13 cellular contexts compared by ENCODE assay signal in genomic region chr7:75872073-75872782, GRCh38. TPM values are rescaled to one million over a fixed set of nuclear protein-coding genes. Genes with fewer than 3 reads are reported as not detected.
DNase-seq lines count a peak whose midpoint lies in the region; TF ChIP-seq lines count a peak whose summit lies in the region.
"Had no signal": no experiment of that assay in that cellular context is flagged by ENCODE, and none has a peak within 500 bp of the region (broad histone marks: within the 10 kb centered on the region; RNA-seq: fewer than 3 reads in every experiment).

No MANE protein-coding gene starts in this region.

- no peak for DNase-seq in CD14-positive monocyte (ENCODE audit: low spot score)
- DNase-seq in NOMO-1 (lab: John Stamatoyannopoulos, UW; ENCODE audit: unreplicated experiment in 2 of 2), result peak; percentile 51 to 91
- DNase-seq in mesothelial cell of epicardium (ENCODE audit: low spot score in 2 of 2, unreplicated experiment in 2 of 2), result no peak
- no peak for DNase-seq in CD8-positive, alpha-beta memory T cell
- no peak for DNase-seq in midbrain (lab: John Stamatoyannopoulos, UW)
- no peak for DNase-seq in NCI-H1694 treated with DMSO at 0.1 percent for 48 hours (lab: John Stamatoyannopoulos, UW)
- DNase-seq in caudate nucleus (lab: John Stamatoyannopoulos, UW), result no peak
- DNase-seq: activated naive CD4-positive, alpha-beta T cell; dorsolateral prefrontal cortex; NCI-H226; SHP77 had no signal

- H3K4me1 Mint-ChIP-seq in CD14-positive monocyte (peaks cover 54% of the 10 kb centered on the region), mesothelial cell of epicardium (peaks cover 6% of the 10 kb centered on the region)
- H3K4me1 Mint-ChIP-seq in dendritic cell treated with granulocyte-macrophage colony-stimulating factor and Interleukin-4, amounts not matched to agents 40 ng/mL and 50 ng/mL, for 4 days (ENCODE audit: low read depth), result peaks cover 63% of the 10 kb centered on the region
- H3K4me1 Mint-ChIP-seq in CD8-positive, alpha-beta memory T cell, result peaks cover 0 to 11% (median 7%) of the 10 kb centered on the region in 3 donors

- no peaks in the 10 kb centered on the region for H3K27me3 ChIP-seq in CD8-positive, alpha-beta memory T cell (ENCODE audit: insufficient read depth, low read length, poor library complexity, severe bottlenecking)
- H3K27me3 ChIP-seq: BLaER1 treated with 17β-estradiol and CSF1 and Interleukin-3, amounts not matched to agents 10 nM and 100 nM; dorsolateral prefrontal cortex had no signal

- POLR2A ChIA-PET in CD8-positive, alpha-beta memory T cell (lab: Charles Lee), result no interaction called here

- intact Hi-C loops in CD14-positive monocyte (cut with micrococcal nuclease), result no loop called here
- intact Hi-C loops in dendritic cell treated with granulocyte-macrophage colony-stimulating factor and Interleukin-4, amounts not matched to agents 40 ng/mL and 50 ng/mL, for 4 days (cut with micrococcal nuclease), result no loop called here

- H3K27ac Mint-ChIP-seq in CD14-positive monocyte (peak overlapping the region; percentile 76 to 93 (median 84)), mesothelial cell of epicardium (peak overlapping the region; percentile 58)
- peak overlapping the region; percentile 85 for H3K27ac Mint-ChIP-seq in dendritic cell treated with granulocyte-macrophage colony-stimulating factor and Interleukin-4, amounts not matched to agents 40 ng/mL and 50 ng/mL, for 4 days
- H3K27ac Mint-ChIP-seq in CD8-positive, alpha-beta memory T cell, result peak overlapping the region in 1 of 8 donors; percentile 17

- H3K27ac ChIP-seq in CD8-positive, alpha-beta memory T cell (ENCODE audit: low read depth, low read length), result no peak overlapping the region
- no peak overlapping the region for H3K27ac ChIP-seq in caudate nucleus (ENCODE audit: low read depth, low read length)

- no peaks in the 10 kb centered on the region for H3K9me3 ChIP-seq in CD8-positive, alpha-beta memory T cell (ENCODE audit: low read length)
- H3K9me3 ChIP-seq: BLaER1 treated with 17β-estradiol and CSF1 and Interleukin-3, amounts not matched to agents 10 nM and 100 nM had no signal

- no peaks in the 10 kb centered on the region for H3K36me3 Mint-ChIP-seq in CD14-positive monocyte
- H3K36me3 Mint-ChIP-seq in dendritic cell treated with granulocyte-macrophage colony-stimulating factor and Interleukin-4, amounts not matched to agents 40 ng/mL and 50 ng/mL, for 4 days (ENCODE audit: low read depth), result peaks cover 2% of the 10 kb centered on the region
- no peaks in the 10 kb centered on the region for H3K36me3 Mint-ChIP-seq in mesothelial cell of epicardium
- no peaks in the 10 kb centered on the region for H3K36me3 Mint-ChIP-seq in CD8-positive, alpha-beta memory T cell

- H3K36me3 ChIP-seq in CD8-positive, alpha-beta memory T cell (ENCODE audit: insufficient read depth, low read length), result no peaks in the 10 kb centered on the region
- H3K36me3 ChIP-seq: BLaER1 treated with 17β-estradiol and CSF1 and Interleukin-3, amounts not matched to agents 10 nM and 100 nM had no signal

- CTCF ChIA-PET in CD8-positive, alpha-beta memory T cell (lab: Charles Lee), result interaction anchor here (0.7 to 1.5 kb wide), 2 partner anchors 152 to 166 kb away, joined by 3 read pairs; no protein-coding TSS in a partner anchor

- H3K4me3 ChIP-seq in CD8-positive, alpha-beta memory T cell (ENCODE audit: low read length), result no peak overlapping the region
- H3K4me3 ChIP-seq: BLaER1 treated with 17β-estradiol and CSF1 and Interleukin-3, amounts not matched to agents 10 nM and 100 nM; dorsolateral prefrontal cortex had no signal

- H3K4me3 Mint-ChIP-seq in CD14-positive monocyte, result peak overlapping the region in 1 of 2 donors; percentile 31
- peak overlapping the region; percentile 27 for H3K4me3 Mint-ChIP-seq in dendritic cell treated with granulocyte-macrophage colony-stimulating factor and Interleukin-4, amounts not matched to agents 40 ng/mL and 50 ng/mL, for 4 days
- H3K4me3 Mint-ChIP-seq in mesothelial cell of epicardium, result no peak overlapping the region
- no peak overlapping the region for H3K4me3 Mint-ChIP-seq in CD8-positive, alpha-beta memory T cell

- peaks cover 0 to 4% (median 2%) of the 10 kb centered on the region in 7 donors for H3K9me3 Mint-ChIP-seq in CD14-positive monocyte
- no peaks in the 10 kb centered on the region for H3K9me3 Mint-ChIP-seq in dendritic cell treated with granulocyte-macrophage colony-stimulating factor and Interleukin-4, amounts not matched to agents 40 ng/mL and 50 ng/mL, for 4 days
- no peaks in the 10 kb centered on the region for H3K9me3 Mint-ChIP-seq in mesothelial cell of epicardium
- H3K9me3 Mint-ChIP-seq in CD8-positive, alpha-beta memory T cell, result no peaks in the 10 kb centered on the region

- TF ChIP-seq CTCF in CD14-positive monocyte (IDR thresholded peaks at IDR 0.05) (no peak), mesothelial cell of epicardium (IDR thresholded peaks at IDR 0.05; ENCODE audit: unreplicated experiment) (no peak)

- no peaks in the 10 kb centered on the region for H3K4me1 ChIP-seq in CD8-positive, alpha-beta memory T cell (ENCODE audit: insufficient read depth, low read length)

- peaks cover 0 to 10% (median 1%) of the 10 kb centered on the region in 3 donors for H3K27me3 Mint-ChIP-seq in CD14-positive monocyte (ENCODE audit: low read depth in 3 of 3)
- no peaks in the 10 kb centered on the region for H3K27me3 Mint-ChIP-seq in dendritic cell treated with granulocyte-macrophage colony-stimulating factor and Interleukin-4, amounts not matched to agents 40 ng/mL and 50 ng/mL, for 4 days
- no peaks in the 10 kb centered on the region for H3K27me3 Mint-ChIP-seq in mesothelial cell of epicardium (ENCODE audit: low read depth)
- H3K27me3 Mint-ChIP-seq in CD8-positive, alpha-beta memory T cell, result no peaks in the 10 kb centered on the region

RNA-seq across cellular contexts. Expression of gene RHBDD2, which starts 6.6 kb away (rescaled TPM):
- polyA plus RNA-seq in CD14-positive monocyte, result 10 to 100 TPM; 53.1 to 54.6 TPM
- total RNA-seq in mesothelial cell of epicardium, result 52.5 to 54.7 TPM (median 53.7 TPM) in 3 replicates
- 10 to 100 TPM; 39.8 to 44.6 TPM for total RNA-seq in CD8-positive, alpha-beta memory T cell
- polyA plus RNA-seq in CD8-positive, alpha-beta memory T cell, result 108 TPM

RNA-seq across cellular contexts. Expression of gene POR, which starts 42.7 kb away (rescaled TPM):
- polyA plus RNA-seq in CD14-positive monocyte, result 100 to 1,000 TPM in 1 of 2 donors, 10 to 100 TPM in 1; 90.5 to 102 TPM
- 78.5 to 88.6 TPM (median 81.3 TPM) in 3 replicates for total RNA-seq in mesothelial cell of epicardium
- 10 to 100 TPM; 40.7 to 41.6 TPM for total RNA-seq in CD8-positive, alpha-beta memory T cell
- 61.4 TPM for polyA plus RNA-seq in CD8-positive, alpha-beta memory T cell

RNA-seq across cellular contexts. Expression of gene CCL24, which starts 58.6 kb away (rescaled TPM):
- polyA plus RNA-seq in CD14-positive monocyte, result not detected
- not detected in 3 replicates for total RNA-seq in mesothelial cell of epicardium
- not detected for total RNA-seq in CD8-positive, alpha-beta memory T cell
- polyA plus RNA-seq in CD8-positive, alpha-beta memory T cell, result not detected
- total RNA-seq: dorsolateral prefrontal cortex had no signal

Comparison
In these comparisons a context has a peak if more than half of its experiments do, and no peak if none do; other contexts are left out.
1. DNase-seq: peak in NOMO-1 (2 of 2); none in CD14-positive monocyte (single experiment), mesothelial cell of epicardium (0 of 2), CD8-positive, alpha-beta memory T cell (0 of 5), midbrain (single experiment), NCI-H1694 treated with DMSO at 0.1 percent for 48 hours (single experiment) and caudate nucleus (0 of 61).